Comparison of ENCODE assay signal across 9 cellular contexts in genomic region chr20:17972121-17972520, GRCh38. TPM values are rescaled to one million over a fixed set of nuclear protein-coding genes. Genes with fewer than 3 reads are reported as not detected.
DNase-seq lines count a peak whose midpoint lies in the region; ATAC-seq and TF ChIP-seq lines count a peak whose summit lies in the region.
"Had no signal": no experiment of that assay in that cellular context is flagged by ENCODE, and none has a peak within 500 bp of the region (broad histone marks: within the 10 kb centered on the region; RNA-seq: fewer than 3 reads in every experiment).

No MANE protein-coding gene starts in this region.

- H3K4me3 Mint-ChIP-seq in endodermal cell (peak overlapping the region; percentile 95), progenitor cell of endocrine pancreas (ENCODE audit: low read depth) (peak overlapping the region; percentile 45)

- peaks cover 89% of the 10 kb centered on the region for H3K79me2 ChIP-seq in PC-3 (ENCODE audit: low read length)

- intact Hi-C loops in PC-3 (cut with micrococcal nuclease): no loop called here

- TF ChIP-seq CTCF in PC-3 (conservative IDR thresholded peaks at IDR 0.05; ENCODE audit: low read depth, low read length) (no peak), endodermal cell (conservative IDR thresholded peaks at IDR 0.05) (no peak), progenitor cell of endocrine pancreas (IDR thresholded peaks at IDR 0.05; ENCODE audit: unreplicated experiment) (no peak)

- ATAC-seq in PC-3 (no peak), GM18861 (IDR thresholded peaks at IDR 0.05; ENCODE audit: unreplicated experiment) (no peak), HG03521 (IDR thresholded peaks at IDR 0.05; ENCODE audit: unreplicated experiment) (no peak)

- H3K9ac ChIP-seq in PC-3 (ENCODE audit: low read length) (peak overlapping the region; percentile 99), endodermal cell (ENCODE audit: extremely low read depth, low read length, poor library complexity, severe bottlenecking) (peak overlapping the region; percentile 99)

- BruUV-seq in PC-3 (replicated peaks; lab: Mats Ljungman, UMichigan): no TSS peak

- peaks cover 29% of the 10 kb centered on the region for H3K4me1 Mint-ChIP-seq in endodermal cell
- H3K4me1 Mint-ChIP-seq in progenitor cell of endocrine pancreas (ENCODE audit: low read depth): peaks cover 37% of the 10 kb centered on the region

- H4K20me1 ChIP-seq in PC-3 (ENCODE audit: low read length): peaks cover 22% of the 10 kb centered on the region

- peak overlapping the region; percentile 74 for H3K4me3 ChIP-seq in PC-3 (ENCODE audit: low read length)
- H3K4me3 ChIP-seq in endodermal cell (ENCODE audit: low read length): peak overlapping the region; percentile 91

- peak; percentile 37 for DNase-seq in DMS 273 (lab: John Stamatoyannopoulos, UW; ENCODE audit: unreplicated experiment)
- DNase-seq in DMS 273 treated with DMSO at 0.1 percent for 48 hours (lab: John Stamatoyannopoulos, UW): no peak
- peak; percentile 25 for DNase-seq in PC-3
- DNase-seq in endodermal cell: no peak
- no peak for DNase-seq in progenitor cell of endocrine pancreas (ENCODE audit: low spot score, unreplicated experiment)
- DNase-seq in midbrain (lab: John Stamatoyannopoulos, UW): no peak

- H3K36me3 Mint-ChIP-seq in endodermal cell (ENCODE audit: low read depth): peaks cover 31% of the 10 kb centered on the region
- H3K36me3 Mint-ChIP-seq in progenitor cell of endocrine pancreas (ENCODE audit: insufficient read depth): peaks cover 13% of the 10 kb centered on the region

- no peaks in the 10 kb centered on the region for H3K9me2 ChIP-seq in PC-3 (replicated peaks; ENCODE audit: low read length)

- H3K27ac ChIP-seq in PC-3 (ENCODE audit: low read length): no peak overlapping the region
- H3K27ac ChIP-seq in endodermal cell (ENCODE audit: low read depth, low read length): no peak overlapping the region
- H3K27ac ChIP-seq: 22Rv1 had no signal

- 71 to 95% methylated on average over 1 to 2 of the region's 2 CpGs for WGBS in endodermal cell (ENCODE audit: insufficient coverage in 1 of 2, insufficient read length in 1 of 2), 2 experiments

- H3K27me3 ChIP-seq in PC-3 (ENCODE audit: low read length): no peaks in the 10 kb centered on the region
- no peaks in the 10 kb centered on the region for H3K27me3 ChIP-seq in endodermal cell (ENCODE audit: control insufficient read depth, insufficient read depth, low read length, poor library complexity, severe bottlenecking)

- peak overlapping the region; percentile 89 for H3K4me2 ChIP-seq in PC-3 (ENCODE audit: low read length)

- H3K27me3 Mint-ChIP-seq in endodermal cell (ENCODE audit: insufficient read depth) (no peaks in the 10 kb centered on the region), progenitor cell of endocrine pancreas (no peaks in the 10 kb centered on the region)

- H3K27ac Mint-ChIP-seq in endodermal cell: peak overlapping the region; percentile 92
- peak overlapping the region; percentile 63 for H3K27ac Mint-ChIP-seq in progenitor cell of endocrine pancreas

- H3K9me3 Mint-ChIP-seq in endodermal cell: no peaks in the 10 kb centered on the region
- no peaks in the 10 kb centered on the region for H3K9me3 Mint-ChIP-seq in progenitor cell of endocrine pancreas (ENCODE audit: low read depth)

- H3K36me3 ChIP-seq in PC-3 (ENCODE audit: low read depth, low read length) (peaks cover 24% of the 10 kb centered on the region), endodermal cell (ENCODE audit: control insufficient read depth, insufficient read depth, low read length) (peaks cover 23% of the 10 kb centered on the region)

- CTCF ChIA-PET in PC-3 (lab: Charles Lee): interaction anchor here (1.3 kb wide), 1 partner anchor 19 kb away, joined by 8 read pairs; no protein-coding TSS in a partner anchor

- H2AFZ ChIP-seq in PC-3 (ENCODE audit: low read length): no peak overlapping the region

- H3K9me3 ChIP-seq in PC-3 (ENCODE audit: low read length) (no peaks in the 10 kb centered on the region), endodermal cell (ENCODE audit: control insufficient read depth, low read length) (no peaks in the 10 kb centered on the region)

- POLR2A ChIA-PET in PC-3 (lab: Charles Lee; ENCODE audit: unreplicated experiment): no interaction called here

- H3F3A ChIP-seq in PC-3 (ENCODE audit: low read length, unreplicated experiment): no peaks in the 10 kb centered on the region

- H3K4me1 ChIP-seq in PC-3 (ENCODE audit: insufficient read depth, low read length): peaks cover 33% of the 10 kb centered on the region
- peaks cover 3% of the 10 kb centered on the region for H3K4me1 ChIP-seq in endodermal cell (ENCODE audit: control insufficient read depth, insufficient read depth, low read length)

RNA-seq across cellular contexts. Expression of gene MGME1, which starts 3.3 kb away (rescaled TPM):
- total RNA-seq in PC-3 (2014; rRNA removed) (15.1 and 18.8 TPM in 2 replicates), endodermal cell (10 to 100 TPM; 31.2 to 36.7 TPM), progenitor cell of endocrine pancreas (20.3 and 24.6 TPM in 2 replicates)
- 36.9 TPM for polyA plus RNA-seq in endodermal cell (2013, experiment 1 of 2)
- 32.9 TPM for polyA plus RNA-seq in endodermal cell (2013, experiment 2 of 2)

RNA-seq across cellular contexts. Expression of gene SNX5, which starts 3.5 kb away (rescaled TPM):
- total RNA-seq in PC-3 (2014; rRNA removed) (159 and 189 TPM in 2 replicates), endodermal cell (100 to 1,000 TPM; 170 to 171 TPM), progenitor cell of endocrine pancreas (106 and 109 TPM in 2 replicates)
- polyA plus RNA-seq in endodermal cell (2013, experiment 1 of 2): 124 TPM
- 121 TPM for polyA plus RNA-seq in endodermal cell (2013, experiment 2 of 2)

Comparison
In these comparisons a context has a peak if more than half of its experiments do, and no peak if none do; other contexts are left out.
1. DNase-seq: peak in DMS 273 (single experiment) and PC-3 (single experiment); none in DMS 273 treated with DMSO at 0.1 percent for 48 hours (single experiment), endodermal cell (single experiment), progenitor cell of endocrine pancreas (single experiment) and midbrain (single experiment).